1 cellular context compared by ENCODE assay signal in the genomic region with DNA sequence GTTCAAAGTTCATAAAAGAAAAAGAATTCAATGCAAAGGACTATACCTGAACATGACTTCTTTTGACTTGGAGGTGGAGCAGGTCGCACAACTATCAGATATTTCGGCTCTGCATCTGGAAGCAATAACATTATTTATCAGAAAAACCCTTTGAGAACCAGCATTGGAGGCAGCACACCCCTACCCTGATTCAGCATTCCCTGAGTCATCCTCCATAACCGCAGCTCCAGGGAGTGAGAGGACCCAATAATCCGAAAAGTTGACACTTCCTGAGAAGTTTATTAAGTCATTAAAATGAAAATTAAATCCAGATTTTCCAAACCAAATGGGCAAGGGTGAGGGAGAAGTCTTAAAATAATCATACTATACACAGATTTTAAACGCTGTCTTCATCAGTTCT.
TF ChIP-seq lines count a peak whose summit lies in the region.

No MANE protein-coding gene starts in this region.

TF ChIP-seq in SK-N-SH, 30 proteins besides CTCF, POLR2A, EP300 and RAD21:
- TF ChIP-seq TCF12 (IDR thresholded peaks at IDR 0.05) (peak; percentile 71; the same call in 1 of the 2 replicates), FOSL2 (IDR thresholded peaks at IDR 0.05; ENCODE audit: borderline replicate concordance, low read depth) (peak; percentile 28; the same call in 1 of the 2 replicates), MXI1 (IDR thresholded peaks at IDR 0.05; ENCODE audit: low read depth, low read length) (no peak)
